ENCODE assay signal across 8 cellular contexts in genomic region chr5:31824886-31825774, GRCh38.
A peak's percentile ranks its signal among the peaks of the same experiment; 100 is the strongest.
DNase-seq lines count a peak whose midpoint lies in the region; ATAC-seq and TF ChIP-seq lines count a peak whose summit lies in the region.

No MANE protein-coding gene starts in this region.

- H3K4me3 ChIP-seq in Karpas-422 (ENCODE audit: low read length) = no peak overlapping the region
- no peak overlapping the region for H3K4me3 ChIP-seq in adrenal gland

- H3K36me3 ChIP-seq in Karpas-422 (ENCODE audit: insufficient read depth, low read length) (no peaks in the 10 kb centered on the region), adrenal gland (replicated peaks in 1 of 2) (no peaks in the 10 kb centered on the region)

- no peak overlapping the region for H3K4me2 ChIP-seq in Karpas-422 (ENCODE audit: low read depth, low read length, poor library complexity, severe bottlenecking)

- peak; percentile 2 to 13 for DNase-seq in activated CD8-positive, alpha-beta memory T cell treated with anti-CD3 and anti-CD28 coated beads for 1 hour (ENCODE audit: extremely low read depth in 1 of 2, low read depth in 1 of 2)
- no peak for DNase-seq in activated CD8-positive, alpha-beta memory T cell treated with anti-CD3 and anti-CD28 coated beads, Interleukin-2, amount 50 U/mL, for 48 hours
- peak; percentile 71 for DNase-seq in Karpas-422
- DNase-seq in RKO (ENCODE audit: low spot score) = peak; percentile 71
- DNase-seq in adrenal gland = peak; percentile 26 to 75 (median 42)
- no peak for DNase-seq in left ventricle myocardium superior
- DNase-seq in sciatic nerve (ENCODE audit: low spot score) = peak; percentile 65

- ATAC-seq in left ventricle myocardium superior (peak; percentile 85), sciatic nerve (peak; percentile 87), GM18870 (IDR thresholded peaks at IDR 0.05; ENCODE audit: unreplicated experiment) (no peak)

- no peaks in the 10 kb centered on the region for H4K20me1 ChIP-seq in Karpas-422 (ENCODE audit: insufficient read depth, low read depth, low read length)

- H3K27me3 ChIP-seq in Karpas-422 (ENCODE audit: low read length) (no peaks in the 10 kb centered on the region), adrenal gland (no peaks in the 10 kb centered on the region)

- no peak for TF ChIP-seq POLR2A in adrenal gland (IDR thresholded peaks at IDR 0.05)

- WGBS in adrenal gland, 4 donors = 34 to 46% (median 38%) methylated on average over 11 of the region's 11 CpGs

- no peaks in the 10 kb centered on the region for H3K79me2 ChIP-seq in Karpas-422 (ENCODE audit: low read length)

- no peak overlapping the region for H2AFZ ChIP-seq in Karpas-422 (ENCODE audit: low read length)

- no peaks in the 10 kb centered on the region for H3K9me2 ChIP-seq in Karpas-422 (replicated peaks; ENCODE audit: insufficient read depth, low read length)

- TF ChIP-seq CTCF in adrenal gland (IDR thresholded peaks at IDR 0.05) = peak; percentile 35 to 71 (median 66)

- no peak overlapping the region for H3K27ac ChIP-seq in Karpas-422 (ENCODE audit: low read length)
- H3K27ac ChIP-seq in adrenal gland = no peak overlapping the region

- H3K9me3 ChIP-seq in Karpas-422 (ENCODE audit: low read length) = no peaks in the 10 kb centered on the region
- H3K9me3 ChIP-seq in adrenal gland (replicated peaks in 1 of 3) = no peaks in the 10 kb centered on the region

- H3K4me1 ChIP-seq in Karpas-422 (ENCODE audit: low read length) (no peaks in the 10 kb centered on the region), adrenal gland (replicated peaks in 1 of 2) (no peaks in the 10 kb centered on the region)

- intact Hi-C loops in adrenal gland (cut with DNase I) = loop anchor here (5.0 kb wide), 2 partner anchors 252 to 267 kb away; no protein-coding TSS in a partner anchor
- intact Hi-C loops in left ventricle myocardium superior (cut with micrococcal nuclease) = loop anchor here (5.0 kb wide), 1 partner anchor 252 kb away; no protein-coding TSS in a partner anchor
- intact Hi-C loops in sciatic nerve (cut with DNase I) = loop anchor here (10.0 kb wide), 1 partner anchor 250 kb away; no protein-coding TSS in a partner anchor

- H3K9ac ChIP-seq in Karpas-422 (ENCODE audit: low read length) = no peak overlapping the region

Comparison
In these comparisons a context has a peak if more than half of its experiments do, and no peak if none do; other contexts are left out.
1. DNase-seq: peak in activated CD8-positive, alpha-beta memory T cell treated with anti-CD3 and anti-CD28 coated beads for 1 hour (2 of 2), Karpas-422 (single experiment), RKO (single experiment), adrenal gland (7 of 7) and sciatic nerve (single experiment); none in activated CD8-positive, alpha-beta memory T cell treated with anti-CD3 and anti-CD28 coated beads, Interleukin-2, amount 50 U/mL, for 48 hours (single experiment) and left ventricle myocardium superior (single experiment).